In genomic region chr1:235047331-235047871, GRCh38 we compare ENCODE assay signal across 10 cellular contexts.
DNase-seq lines count a peak whose midpoint lies in the region; ATAC-seq, FAIRE-seq and TF ChIP-seq lines count a peak whose summit lies in the region.
"Had no signal": no experiment of that assay in that cellular context is flagged by ENCODE, and none has a peak within 500 bp of the region (broad histone marks: within the 10 kb centered on the region; RNA-seq: fewer than 3 reads in every experiment).

No MANE protein-coding gene starts in this region.

- H3K9me3 ChIP-seq in SJCRH30 (replicated peaks) (no peaks in the 10 kb centered on the region), skeletal muscle tissue (ENCODE audit: control insufficient read depth in 3 of 3, low read length in 3 of 3) (no peaks in the 10 kb centered on the region)

- peak overlapping the region; percentile 11 for H3K4me3 ChIP-seq in SJCRH30
- H3K4me3 ChIP-seq in skeletal muscle tissue (ENCODE audit: low read length in 3 of 3), result peak overlapping the region in 2 of 3 donors; percentile 1 to 56

- peak; percentile 45; the same call in 1 of the 2 replicates for TF ChIP-seq POLR2A in GM12892 (IDR thresholded peaks at IDR 0.05; ENCODE audit: low read depth, low read length)

- H3K27me3 ChIP-seq in SJCRH30, result no peaks in the 10 kb centered on the region
- H3K27me3 ChIP-seq in skeletal muscle tissue (ENCODE audit: control insufficient read depth in 3 of 3, insufficient read depth in 3 of 3, low read length in 3 of 3), result no peaks in the 10 kb centered on the region

- H3K27ac ChIP-seq in SJCRH30 (peak overlapping the region; percentile 96), skeletal muscle tissue (ENCODE audit: low read depth, low read length) (peak overlapping the region; percentile 94)
- H3K27ac ChIP-seq: WERI-Rb-1 had no signal

- FAIRE-seq in GM12892 (lab: Jason Lieb, UNC), result no peak

- H3K9ac ChIP-seq in skeletal muscle tissue (ENCODE audit: low read depth in 1 of 3, low read length in 3 of 3), result peak overlapping the region; percentile 54 to 81 (median 73)

- peak; percentile 9 for ATAC-seq in esophagus mucosa
- no peak for ATAC-seq in HG03342 (IDR thresholded peaks at IDR 0.05; ENCODE audit: unreplicated experiment)

- H3K4me1 ChIP-seq in SJCRH30 (peaks cover 31% of the 10 kb centered on the region), skeletal muscle tissue (ENCODE audit: control insufficient read depth in 3 of 3, insufficient read depth in 3 of 3, low read length in 3 of 3) (peaks cover 16 to 29% (median 26%) of the 10 kb centered on the region in 3 donors)

- no peak for DNase-seq in GM12892 (ENCODE audit: insufficient read length)
- peak; percentile 63 to 70 for DNase-seq in SJCRH30
- no peak for DNase-seq in DMS 273 treated with DMSO at 0.1 percent for 48 hours (lab: John Stamatoyannopoulos, UW)
- no peak for DNase-seq in NCI-H2107 treated with DMSO at 0.1 percent for 48 hours (lab: John Stamatoyannopoulos, UW; ENCODE audit: unreplicated experiment)
- no peak for DNase-seq in kidney tubule cell (ENCODE audit: low spot score)
- DNase-seq: effector memory CD4-positive, alpha-beta T cell had no signal

- H3K36me3 ChIP-seq in SJCRH30 (no peaks in the 10 kb centered on the region), skeletal muscle tissue (ENCODE audit: control insufficient read depth in 3 of 3, insufficient read depth in 3 of 3, low read length in 3 of 3) (no peaks in the 10 kb centered on the region)
- H3K36me3 ChIP-seq: WERI-Rb-1 had no signal

Comparison
In these comparisons a context has a peak if more than half of its experiments do, and no peak if none do; other contexts are left out.
1. DNase-seq: peak in SJCRH30 (2 of 2); none in GM12892 (single experiment), DMS 273 treated with DMSO at 0.1 percent for 48 hours (single experiment), NCI-H2107 treated with DMSO at 0.1 percent for 48 hours (single experiment) and kidney tubule cell (single experiment).